ENCODE assay signal across 16 cellular contexts in genomic region chr7:107816053-107816566, GRCh38. TPM values are rescaled to one million over a fixed set of nuclear protein-coding genes. Genes with fewer than 3 reads are reported as not detected.
DNase-seq lines count a peak whose midpoint lies in the region; ATAC-seq and TF ChIP-seq lines count a peak whose summit lies in the region.
"Had no signal": no experiment of that assay in that cellular context is flagged by ENCODE, and none has a peak within 500 bp of the region (broad histone marks: within the 10 kb centered on the region; RNA-seq: fewer than 3 reads in every experiment).

No MANE protein-coding gene starts in this region.

- peaks cover 9% of the 10 kb centered on the region for H3K9me3 Mint-ChIP-seq in activated CD4-positive, alpha-beta T cell treated with anti-CD3 and anti-CD28 coated beads, Interleukin-2, amount 10 ng/mL, durations not matched to agents 24 days and 14 days
- H3K9me3 Mint-ChIP-seq: neural progenitor cell had no signal

- no peak for ATAC-seq in GM19452 (IDR thresholded peaks at IDR 0.05; ENCODE audit: unreplicated experiment)
- no peak for ATAC-seq in HG03139 (IDR thresholded peaks at IDR 0.05; ENCODE audit: unreplicated experiment)
- ATAC-seq: lower lobe of right lung had no signal

- H3K27ac Mint-ChIP-seq in activated CD4-positive, alpha-beta T cell treated with anti-CD3 and anti-CD28 coated beads, Interleukin-2, amount 10 ng/mL, durations not matched to agents 24 days and 14 days, result peak overlapping the region; percentile 84
- H3K27ac Mint-ChIP-seq: neural progenitor cell had no signal

- peaks cover 3% of the 10 kb centered on the region for H3K27me3 Mint-ChIP-seq in activated CD4-positive, alpha-beta T cell treated with anti-CD3 and anti-CD28 coated beads, Interleukin-2, amount 10 ng/mL, durations not matched to agents 24 days and 14 days

- no peaks in the 10 kb centered on the region for H3K27me3 ChIP-seq in prostate gland (replicated peaks; ENCODE audit: insufficient read depth)
- H3K27me3 ChIP-seq: neural progenitor cell, right atrium auricular region had no signal

- intact Hi-C loops in activated CD4-positive, alpha-beta T cell treated with anti-CD3 and anti-CD28 coated beads, Interleukin-2, amount 10 ng/mL, durations not matched to agents 24 days and 14 days (cut with micrococcal nuclease), result loop anchor here (5.0 to 10.0 kb wide), 3 partner anchors 151 to 641 kb away; partner anchors contain the start of gene SLC26A4
- intact Hi-C loops in prostate gland (cut with DNase I), result no loop called here

- no peaks in the 10 kb centered on the region for H3K9me3 ChIP-seq in prostate gland
- H3K9me3 ChIP-seq: lower lobe of right lung, right atrium auricular region had no signal

- 50% methylated on average over 5 of the region's 5 CpGs for WGBS in prostate gland

- no peak for DNase-seq in activated CD4-positive, alpha-beta T cell treated with anti-CD3 and anti-CD28 coated beads, Interleukin-2, amount 10 ng/mL, durations not matched to agents 24 days and 14 days
- no peak for DNase-seq in activated CD4-positive, alpha-beta T cell treated with anti-CD3 and anti-CD28 coated beads, Interleukin-2, amount 50 U/mL, for 4 hours
- peak; percentile 8 for DNase-seq in LHCN-M2 (ENCODE audit: low read depth)
- DNase-seq in choroid plexus epithelial cell (ENCODE audit: low read depth), result peak; percentile 86
- DNase-seq in prostate gland (ENCODE audit: low spot score), result no peak
- DNase-seq in stimulated activated CD4-positive, alpha-beta T cell treated with anti-CD3 and anti-CD28 coated beads, Interleukin-2, amount 100 ng/mL, for 24 hours, result no peak
- DNase-seq: adrenal gland; erythroblast; lower lobe of right lung; NCI-H2171 treated with DMSO at 0.1 percent for 48 hours; SHP77; stimulated activated naive CD4-positive, alpha-beta T cell had no signal

- TF ChIP-seq POLR2A in prostate gland (IDR thresholded peaks at IDR 0.05), result no peak

- peak overlapping the region; percentile 30 to 64 for H3K27ac ChIP-seq in prostate gland
- H3K27ac ChIP-seq: adrenal gland, lower lobe of right lung, neural progenitor cell, right atrium auricular region had no signal

- TF ChIP-seq CTCF in choroid plexus epithelial cell (conservative IDR thresholded peaks at IDR 0.05; ENCODE audit: low read depth, low read length) (no peak), prostate gland (IDR thresholded peaks at IDR 0.05) (no peak)

- H3K4me1 ChIP-seq in prostate gland (replicated peaks), result peaks cover 6% of the 10 kb centered on the region
- H3K4me1 ChIP-seq: adrenal gland, lower lobe of right lung, neural progenitor cell, right atrium auricular region had no signal

- H3K36me3 Mint-ChIP-seq in activated CD4-positive, alpha-beta T cell treated with anti-CD3 and anti-CD28 coated beads, Interleukin-2, amount 10 ng/mL, durations not matched to agents 24 days and 14 days (ENCODE audit: low read depth), result no peaks in the 10 kb centered on the region
- H3K36me3 Mint-ChIP-seq: neural progenitor cell had no signal

- peak overlapping the region; percentile 23 for H3K4me3 Mint-ChIP-seq in activated CD4-positive, alpha-beta T cell treated with anti-CD3 and anti-CD28 coated beads, Interleukin-2, amount 10 ng/mL, durations not matched to agents 24 days and 14 days
- H3K4me3 Mint-ChIP-seq: neural progenitor cell had no signal

- no peaks in the 10 kb centered on the region for H3K36me3 ChIP-seq in prostate gland
- H3K36me3 ChIP-seq: adrenal gland, lower lobe of right lung, neural progenitor cell, right atrium auricular region had no signal

- H3K4me3 ChIP-seq in choroid plexus epithelial cell (ENCODE audit: low read depth, low read length) (no peak overlapping the region), prostate gland (no peak overlapping the region)
- H3K4me3 ChIP-seq: adrenal gland, lower lobe of right lung, neural progenitor cell, right atrium auricular region had no signal

- H3K4me1 Mint-ChIP-seq in activated CD4-positive, alpha-beta T cell treated with anti-CD3 and anti-CD28 coated beads, Interleukin-2, amount 10 ng/mL, durations not matched to agents 24 days and 14 days, result peaks cover 23% of the 10 kb centered on the region
- H3K4me1 Mint-ChIP-seq: neural progenitor cell had no signal

RNA-seq across cellular contexts. Expression of gene SLC26A3, which starts 13.1 kb away (rescaled TPM):
- not detected in 2 replicates for total RNA-seq in activated CD4-positive, alpha-beta T cell treated with anti-CD3 and anti-CD28 coated beads, Interleukin-2, amount 10 ng/mL, durations not matched to agents 24 days and 14 days
- total RNA-seq in LHCN-M2 (2014; rRNA removed) (not detected in 2 replicates), prostate gland (1 to 10 TPM in 1 of 2 donors, under 1 TPM in 1; 0.91 to 3.3 TPM)
- polyA plus RNA-seq in LHCN-M2 (2012), result not detected
- total RNA-seq: lower lobe of right lung, right atrium auricular region had no signal

Comparison
In these comparisons a context has a peak if more than half of its experiments do, and no peak if none do; other contexts are left out.
1. DNase-seq: peak in LHCN-M2 (single experiment) and choroid plexus epithelial cell (single experiment); none in activated CD4-positive, alpha-beta T cell treated with anti-CD3 and anti-CD28 coated beads, Interleukin-2, amount 10 ng/mL, durations not matched to agents 24 days and 14 days (single experiment), activated CD4-positive, alpha-beta T cell treated with anti-CD3 and anti-CD28 coated beads, Interleukin-2, amount 50 U/mL, for 4 hours (0 of 2), prostate gland (single experiment) and stimulated activated CD4-positive, alpha-beta T cell treated with anti-CD3 and anti-CD28 coated beads, Interleukin-2, amount 100 ng/mL, for 24 hours (0 of 2).